In the genomic region with DNA sequence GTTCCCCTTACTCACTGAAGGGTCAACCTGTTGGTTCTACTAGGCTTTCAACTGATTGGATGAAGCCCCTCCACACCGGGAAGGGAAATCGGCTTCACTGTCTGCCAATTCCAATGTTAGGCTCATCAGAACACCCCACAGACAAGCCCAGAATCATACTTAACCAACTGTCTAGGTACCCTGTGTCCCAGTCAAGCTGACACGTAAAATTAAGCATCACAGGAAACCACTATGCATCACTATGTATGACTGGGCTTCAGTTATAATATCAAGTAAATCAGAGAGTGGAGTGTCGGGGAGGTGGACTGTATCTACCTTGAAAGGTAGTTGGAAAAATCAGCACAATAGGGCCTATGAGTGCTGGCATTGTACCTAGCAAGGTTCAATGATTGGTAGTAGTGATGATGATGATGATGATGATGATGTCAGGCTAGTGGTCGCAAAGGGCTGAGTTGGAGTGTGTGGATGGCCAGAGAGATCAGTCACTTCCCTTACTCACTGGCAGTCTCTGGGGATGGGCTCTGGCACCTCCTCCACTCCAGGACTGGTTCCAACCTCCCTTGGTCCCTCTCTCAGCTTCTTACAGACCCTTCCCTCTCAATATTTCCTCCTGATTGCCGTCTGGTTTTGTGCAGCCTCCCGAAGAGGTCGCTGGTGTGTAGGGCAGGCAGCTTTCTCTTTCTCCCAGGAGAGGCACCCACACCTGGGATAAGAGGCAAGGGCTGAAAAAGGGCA, we compare ENCODE assay signal across 26 cellular contexts. TPM values are rescaled to one million over a fixed set of nuclear protein-coding genes. Genes with fewer than 3 reads are reported as not detected.
DNase-seq lines count a peak whose midpoint lies in the region; ATAC-seq and TF ChIP-seq lines count a peak whose summit lies in the region.
"Had no signal": no experiment of that assay in that cellular context is flagged by ENCODE, and none has a peak within 500 bp of the region (broad histone marks: within the 10 kb centered on the region; RNA-seq: fewer than 3 reads in every experiment).

No MANE protein-coding gene starts in this region.

- DNase-seq in NCI-H1092 treated with DMSO at 0.1 percent for 48 hours (lab: John Stamatoyannopoulos, UW) = peak; percentile 8
- DNase-seq in NCI-H1092 (lab: John Stamatoyannopoulos, UW) = no peak
- no peak for DNase-seq in stimulated activated naive CD8-positive, alpha-beta T cell treated with anti-CD3 and anti-CD28 coated beads, Interleukin-15, Interleukin-2, amounts not matched to agents 100 U/mL and 50 U/mL, for 24 hours
- DNase-seq in stimulated activated naive CD8-positive, alpha-beta T cell treated with anti-CD3 and anti-CD28 coated beads, Interleukin-15, amount 100 ng/mL, for 72 hours = no peak
- DNase-seq in adrenal gland = no peak
- no peak for DNase-seq in endothelial cell (ENCODE audit: low spot score)
- DNase-seq in aorta = no peak
- no peak for DNase-seq in inferior parietal cortex (ENCODE audit: extremely low spot score)
- DNase-seq: activated T-cell treated with anti-CD3 and anti-CD28 coated beads, Interleukin-2, amount 50 U/mL, for 4 hours; brain microvascular endothelial cell; DMS 273 treated with DMSO at 0.1 percent for 48 hours; hippocampal formation; NCI-H187; NCI-H345; upper lobe of left lung had no signal

- H3K4me1 ChIP-seq in adrenal gland (replicated peaks in 1 of 2) = peaks cover 53 to 58% of the 10 kb centered on the region in 2 donors
- peaks cover 2 to 4% of the 10 kb centered on the region in 2 donors for H3K4me1 ChIP-seq in aorta (ENCODE audit: control insufficient read depth in 1 of 2, insufficient read depth in 2 of 2, low read length in 2 of 2)

- ATAC-seq in stimulated activated naive CD8-positive, alpha-beta T cell treated with anti-CD3 and anti-CD28 coated beads, Interleukin-15, Interleukin-2, amounts not matched to agents 100 U/mL and 50 U/mL, for 24 hours = peak; percentile 7
- ATAC-seq in stimulated activated naive CD8-positive, alpha-beta T cell treated with anti-CD3 and anti-CD28 coated beads, Interleukin-15, amount 100 ng/mL, for 72 hours = no peak
- no peak for ATAC-seq in aorta (ENCODE audit: low FRiP score)
- ATAC-seq: activated T-cell treated with anti-CD3 and anti-CD28 coated beads, Interleukin-2, amount 50 U/mL, for 4 hours had no signal

- H3K4me3 ChIP-seq in adrenal gland (no peak overlapping the region), aorta (ENCODE audit: low read length in 2 of 2) (no peak overlapping the region)
- H3K4me3 ChIP-seq: coronary artery, upper lobe of left lung had no signal

- no peaks in the 10 kb centered on the region for H3K27me3 Mint-ChIP-seq in stimulated activated naive CD8-positive, alpha-beta T cell treated with anti-CD3 and anti-CD28 coated beads, Interleukin-15, amount 100 ng/mL, for 72 hours
- peaks cover 15% of the 10 kb centered on the region for H3K27me3 Mint-ChIP-seq in endothelial cell (ENCODE audit: unreplicated experiment)
- H3K27me3 Mint-ChIP-seq: stimulated activated naive CD8-positive, alpha-beta T cell treated with anti-CD3 and anti-CD28 coated beads, Interleukin-15, Interleukin-2, amounts not matched to agents 100 ng/mL and 50 ng/mL, for 24 hours had no signal

- H3K36me3 ChIP-seq in adrenal gland (replicated peaks in 1 of 2) (no peaks in the 10 kb centered on the region), aorta (ENCODE audit: control insufficient read depth in 1 of 2, insufficient read depth in 2 of 2, low read length in 1 of 2) (no peaks in the 10 kb centered on the region)
- H3K36me3 ChIP-seq: brain microvascular endothelial cell, upper lobe of left lung had no signal

- no peaks in the 10 kb centered on the region for H3K9me3 ChIP-seq in adrenal gland (replicated peaks in 1 of 3)
- H3K9me3 ChIP-seq in aorta (ENCODE audit: control insufficient read depth, low read length) = no peaks in the 10 kb centered on the region
- H3K9me3 ChIP-seq: upper lobe of left lung had no signal

- H3K27ac ChIP-seq in adrenal gland (peak overlapping the region; percentile 28 to 72 (median 52)), aorta (ENCODE audit: low read depth in 1 of 2, low read length in 2 of 2) (no peak overlapping the region)
- H3K27ac ChIP-seq: 22Rv1, brain microvascular endothelial cell, coronary artery, RWPE1, upper lobe of left lung had no signal

- TF ChIP-seq CTCF in adrenal gland (IDR thresholded peaks at IDR 0.05) (no peak), endothelial cell (IDR thresholded peaks at IDR 0.05; ENCODE audit: unreplicated experiment) (no peak)

- H3K27me3 ChIP-seq in adrenal gland = no peaks in the 10 kb centered on the region
- no peaks in the 10 kb centered on the region for H3K27me3 ChIP-seq in aorta (ENCODE audit: control insufficient read depth in 1 of 2, insufficient read depth in 2 of 2, low read length in 1 of 2)
- H3K27me3 ChIP-seq: brain microvascular endothelial cell, upper lobe of left lung had no signal

- TF ChIP-seq POLR2A in adrenal gland (IDR thresholded peaks at IDR 0.05) = no peak

- no peaks in the 10 kb centered on the region for H3K9me3 Mint-ChIP-seq in stimulated activated naive CD8-positive, alpha-beta T cell treated with anti-CD3 and anti-CD28 coated beads, Interleukin-15, amount 100 ng/mL, for 72 hours
- no peaks in the 10 kb centered on the region for H3K9me3 Mint-ChIP-seq in endothelial cell (ENCODE audit: unreplicated experiment)
- H3K9me3 Mint-ChIP-seq: activated naive CD4-positive, alpha-beta T cell treated with anti-CD3 and anti-CD28 coated beads, Interleukin-2, amount 50 U/mL, for 72 hours; activated T-cell treated with anti-CD3 and anti-CD28 coated beads, Interleukin-2, amount 50 U/mL, for 4 hours; stimulated activated naive CD8-positive, alpha-beta T cell treated with anti-CD3 and anti-CD28 coated beads, Interleukin-15, Interleukin-2, amounts not matched to agents 100 ng/mL and 50 ng/mL, for 24 hours had no signal

- H3K27ac Mint-ChIP-seq in stimulated activated naive CD8-positive, alpha-beta T cell treated with anti-CD3 and anti-CD28 coated beads, Interleukin-15, amount 100 ng/mL, for 72 hours = no peak overlapping the region
- no peak overlapping the region for H3K27ac Mint-ChIP-seq in endothelial cell (ENCODE audit: unreplicated experiment)
- H3K27ac Mint-ChIP-seq: stimulated activated naive CD8-positive, alpha-beta T cell treated with anti-CD3 and anti-CD28 coated beads, Interleukin-15, Interleukin-2, amounts not matched to agents 100 ng/mL and 50 ng/mL, for 24 hours had no signal

- peaks cover 23% of the 10 kb centered on the region for H3K4me1 Mint-ChIP-seq in stimulated activated naive CD8-positive, alpha-beta T cell treated with anti-CD3 and anti-CD28 coated beads, Interleukin-15, amount 100 ng/mL, for 72 hours
- H3K4me1 Mint-ChIP-seq in endothelial cell (ENCODE audit: unreplicated experiment) = peaks cover 12% of the 10 kb centered on the region

- H3K36me3 Mint-ChIP-seq in endothelial cell (ENCODE audit: low read depth, unreplicated experiment) = no peaks in the 10 kb centered on the region

- H3K4me3 Mint-ChIP-seq in stimulated activated naive CD8-positive, alpha-beta T cell treated with anti-CD3 and anti-CD28 coated beads, Interleukin-15, amount 100 ng/mL, for 72 hours = no peak overlapping the region
- no peak overlapping the region for H3K4me3 Mint-ChIP-seq in endothelial cell (ENCODE audit: unreplicated experiment)
- H3K4me3 Mint-ChIP-seq: activated T-cell treated with anti-CD3 and anti-CD28 coated beads, Interleukin-2, amount 50 U/mL, for 4 hours; stimulated activated naive CD8-positive, alpha-beta T cell treated with anti-CD3 and anti-CD28 coated beads, Interleukin-15, Interleukin-2, amounts not matched to agents 100 ng/mL and 50 ng/mL, for 24 hours had no signal

- 63 to 72% (median 67%) methylated on average over 7 to 8 of the region's 8 CpGs for whole genome bisulfite sequencing in adrenal gland, 4 donors
- 56 to 65% methylated on average over 8 of the region's 8 CpGs for WGBS in aorta, 2 donors

- intact Hi-C loops in adrenal gland (cut with DNase I) = no loop called here
- intact Hi-C loops in aorta (cut with DNase I) = no loop called here

RNA-seq across cellular contexts. Expression of a gene that starts 3.3 kb away (rescaled TPM):
- total RNA-seq in adrenal gland = 10 to 100 TPM; 28.8 to 60.4 (median 38.6) TPM
- 10 to 100 TPM; 20.9 to 28.6 (median 27.1) TPM for polyA plus RNA-seq in adrenal gland
- total RNA-seq in endothelial cell (ENCODE audit: unreplicated experiment) = 30.6 TPM
- total RNA-seq in aorta = 10 to 100 TPM; 28.2 to 32.2 TPM
- 10 to 100 TPM; 40.9 to 44.0 TPM for polyA plus RNA-seq in aorta

RNA-seq across cellular contexts. Expression of a gene that starts 13.0 kb away (rescaled TPM):
- total RNA-seq in adrenal gland (1 to 10 TPM in 1 of 8 donors, under 1 TPM in 2, not detected in 5; 0.54 to 2.1 (median 0.83) TPM), endothelial cell (ENCODE audit: unreplicated experiment) (not detected), aorta (under 1 TPM in 1 of 2 donors, not detected in 1; 0.84 TPM)
- polyA plus RNA-seq in adrenal gland (under 1 TPM in 1 of 3 donors, not detected in 2; 0.10 TPM), aorta (not detected)
- total RNA-seq: activated naive CD4-positive, alpha-beta T cell treated with anti-CD3 and anti-CD28 coated beads, Interleukin-2, amount 50 U/mL, for 72 hours; activated T-cell treated with anti-CD3 and anti-CD28 coated beads, Interleukin-2, amount 50 U/mL, for 4 hours; H4; kidney epithelial cell; lung microvascular endothelial cell; MCF 10A; myocyte had no signal
- polyA plus RNA-seq: BJ had no signal

RNA-seq across cellular contexts. Expression of a gene that starts 15.3 kb away (rescaled TPM):
- total RNA-seq in adrenal gland = 100 to 1,000 TPM in 5 of 8 donors, 10 to 100 TPM in 3; 49.5 to 854 (median 185) TPM
- 100 to 1,000 TPM in 2 of 3 donors, 10 to 100 TPM in 1; 34.5 to 499 (median 282) TPM for polyA plus RNA-seq in adrenal gland
- total RNA-seq in endothelial cell (ENCODE audit: unreplicated experiment) = 1.0 TPM
- 100 to 1,000 TPM; 175 to 677 TPM for total RNA-seq in aorta
- polyA plus RNA-seq in aorta = 100 to 1,000 TPM in 1 of 2 donors, 10 to 100 TPM in 1; 48.2 to 392 TPM

RNA-seq across cellular contexts. Expression of a gene that starts 59.8 kb away (rescaled TPM):
- total RNA-seq in adrenal gland (10 to 100 TPM in 5 of 8 donors, 1 to 10 TPM in 3; 1.8 to 26.0 (median 14.9) TPM), endothelial cell (ENCODE audit: unreplicated experiment) (29.7 TPM), aorta (100 to 1,000 TPM in 1 of 2 donors, 10 to 100 TPM in 1; 64.2 to 129 TPM)
- polyA plus RNA-seq in adrenal gland (10 to 100 TPM in 2 of 3 donors, 1 to 10 TPM in 1; 5.3 to 44.9 (median 41.3) TPM), aorta (10 to 100 TPM in 1 of 2 donors, 1 to 10 TPM in 1; 7.1 to 13.8 TPM)
- total RNA-seq: MCF 10A had no signal

Comparison
In these comparisons a context has a peak if more than half of its experiments do, and no peak if none do; other contexts are left out.
1. H3K27ac ChIP-seq: peak in adrenal gland (5 of 5); none in aorta (0 of 2).
2. RNA of a gene that starts 15.3 kb away (total RNA-seq): 175 to 677 TPM in aorta and 49.5 to 854 TPM in adrenal gland; 1.0 TPM in endothelial cell (single experiment); every median in the first group is over 10 times any median in the second.